ENCODE assay signal across 12 cellular contexts in the genomic region with DNA sequence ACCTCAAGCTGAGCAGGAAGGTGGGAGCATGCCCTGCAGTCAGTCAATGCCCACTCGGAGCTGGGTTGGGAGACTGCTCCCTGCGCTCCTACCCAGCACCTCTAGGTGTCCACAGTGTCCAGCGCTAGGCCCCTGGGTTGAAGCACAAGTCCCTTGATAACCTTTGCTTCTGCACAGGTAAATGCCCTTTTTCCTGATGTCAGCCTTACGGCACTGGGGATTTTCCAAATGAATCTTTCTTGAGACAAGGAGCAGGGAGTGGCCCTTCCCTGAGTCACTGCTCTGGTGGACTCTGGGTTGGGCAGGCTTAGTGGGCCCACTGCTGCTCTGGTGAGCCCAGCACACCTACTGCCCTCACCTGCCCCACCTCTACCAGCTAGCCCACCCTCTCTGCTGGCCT.
A peak's percentile ranks its signal among the peaks of the same experiment; 100 is the strongest.
DNase-seq lines count a peak whose midpoint lies in the region; ATAC-seq and TF ChIP-seq lines count a peak whose summit lies in the region.
"Had no signal": no experiment of that assay in that cellular context is flagged by ENCODE, and none has a peak within 500 bp of the region (broad histone marks: within the 10 kb centered on the region; RNA-seq: fewer than 3 reads in every experiment).

No MANE protein-coding gene starts in this region.

- H3K27ac ChIP-seq in breast epithelium (no peak overlapping the region), SK-N-SH (ENCODE audit: low read depth in 2 of 2, low read length in 1 of 2) (no peak overlapping the region), hepatocyte (peak overlapping the region; percentile 78)

- ATAC-seq in GM18861 (IDR thresholded peaks at IDR 0.05; ENCODE audit: unreplicated experiment) (no peak), GM18907 (IDR thresholded peaks at IDR 0.05; ENCODE audit: unreplicated experiment) (no peak)
- ATAC-seq: activated T-cell treated with anti-CD3 and anti-CD28 coated beads, Interleukin-2, amount 50 U/mL, for 4 hours had no signal

- DNase-seq in MCF 10A (ENCODE audit: unreplicated experiment) = peak; percentile 39
- DNase-seq in breast epithelium (ENCODE audit: low spot score in 2 of 2) = no peak
- DNase-seq in SK-N-SH = no peak
- DNase-seq in hepatocyte (ENCODE audit: low spot score) = peak; percentile 68
- DNase-seq in type B pancreatic cell (ENCODE audit: extremely low spot score, unreplicated experiment) = no peak
- DNase-seq in UCSD-AML1 (lab: John Stamatoyannopoulos, UW; ENCODE audit: unreplicated experiment) = no peak
- DNase-seq: activated T-cell treated with anti-CD3 and anti-CD28 coated beads, Interleukin-2, amount 50 U/mL, for 4 hours; AML-193; anterior cingulate cortex had no signal

- H3K27me3 Mint-ChIP-seq in MCF 10A (ENCODE audit: insufficient read depth, unreplicated experiment) = no peaks in the 10 kb centered on the region
- no peaks in the 10 kb centered on the region for H3K27me3 Mint-ChIP-seq in type B pancreatic cell

- TF ChIP-seq RAD21 in SK-N-SH (IDR thresholded peaks at IDR 0.05; ENCODE audit: low read length) = peak; percentile 47

- TF ChIP-seq CTCF in MCF 10A (IDR thresholded peaks at IDR 0.05; ENCODE audit: unreplicated experiment) = no peak
- TF ChIP-seq CTCF in breast epithelium (IDR thresholded peaks at IDR 0.05) = no peak
- TF ChIP-seq CTCF in SK-N-SH (IDR thresholded peaks at IDR 0.05) = no peak; the same call in 1 of the 2 replicates
- peak; percentile 35 for TF ChIP-seq CTCF in hepatocyte (IDR thresholded peaks at IDR 0.05; ENCODE audit: poor library complexity)
- peak; percentile 21 for TF ChIP-seq CTCF in type B pancreatic cell (conservative IDR thresholded peaks at IDR 0.05)

- H3K36me3 Mint-ChIP-seq in MCF 10A (ENCODE audit: insufficient read depth, unreplicated experiment) (no peaks in the 10 kb centered on the region), type B pancreatic cell (no peaks in the 10 kb centered on the region)
- H3K36me3 Mint-ChIP-seq: mesothelial cell of epicardium had no signal

- no peak overlapping the region for H3K4me3 ChIP-seq in breast epithelium
- H3K4me3 ChIP-seq in SK-N-SH (ENCODE audit: low read depth in 2 of 2, low read length in 1 of 2) = no peak overlapping the region
- no peak overlapping the region for H3K4me3 ChIP-seq in hepatocyte

- no TSS peak for BruUV-seq in MCF 10A (replicated peaks; lab: Mats Ljungman, UMichigan)

- H3K9me3 ChIP-seq in breast epithelium (no peaks in the 10 kb centered on the region), SK-N-SH (no peaks in the 10 kb centered on the region), hepatocyte (ENCODE audit: low read depth) (no peaks in the 10 kb centered on the region)

- no peaks in the 10 kb centered on the region for H3K4me1 ChIP-seq in breast epithelium
- H3K4me1 ChIP-seq in SK-N-SH (ENCODE audit: control insufficient read depth in 1 of 2, insufficient read depth in 2 of 2, low read depth in 1 of 2, low read length in 1 of 2) = no peaks in the 10 kb centered on the region
- no peaks in the 10 kb centered on the region for H3K4me1 ChIP-seq in hepatocyte (ENCODE audit: insufficient read depth)

- no peaks in the 10 kb centered on the region for H3K27me3 ChIP-seq in breast epithelium
- no peaks in the 10 kb centered on the region for H3K27me3 ChIP-seq in SK-N-SH (ENCODE audit: insufficient read depth)
- no peaks in the 10 kb centered on the region for H3K27me3 ChIP-seq in hepatocyte

- H3K4me1 Mint-ChIP-seq in MCF 10A (ENCODE audit: insufficient read depth, unreplicated experiment) (peaks cover 7% of the 10 kb centered on the region), type B pancreatic cell (ENCODE audit: unreplicated experiment) (no peaks in the 10 kb centered on the region)
- H3K4me1 Mint-ChIP-seq: mesothelial cell of epicardium had no signal

- intact Hi-C loops in MCF 10A (cut with micrococcal nuclease) = loop anchor here (5.0 kb wide), 1 partner anchor 165 kb away; the partner anchor contains the start of gene BMPR1A
- intact Hi-C loops in breast epithelium (cut with DNase I; ENCODE audit: low total_unique reads) = no loop called here

- H3K79me2 ChIP-seq in SK-N-SH (ENCODE audit: insufficient read depth) (no peaks in the 10 kb centered on the region), hepatocyte (no peaks in the 10 kb centered on the region)

- TF ChIP-seq POLR2A in breast epithelium (IDR thresholded peaks at IDR 0.05) = no peak

- WGBS in SK-N-SH (ENCODE audit: low lambda C conversion rate) = 86% methylated on average over 4 of the region's 4 CpGs
- whole genome bisulfite sequencing in hepatocyte (ENCODE audit: low lambda C conversion rate, missing lambda C conversion rate) = 58% methylated on average over 4 of the region's 4 CpGs

- H4K20me1 ChIP-seq in SK-N-SH (ENCODE audit: insufficient read depth) (no peaks in the 10 kb centered on the region), hepatocyte (ENCODE audit: insufficient read depth, poor library complexity, severe bottlenecking) (no peaks in the 10 kb centered on the region)

- CTCF ChIA-PET in MCF 10A (lab: Yijun Ruan, JAX) (interaction anchor here (0.6 to 1.6 kb wide), 3 partner anchors 7 to 103 kb away, joined by 3 to 8 read pairs (median 3); no protein-coding TSS in a partner anchor), SK-N-SH (lab: Yijun Ruan, JAX) (interaction anchor here (1.3 to 1.8 kb wide), 2 partner anchors 192 to 307 kb away, joined by 3 to 5 read pairs; no protein-coding TSS in a partner anchor)

- H3K36me3 ChIP-seq in breast epithelium (no peaks in the 10 kb centered on the region), SK-N-SH (replicated peaks in 1 of 2; ENCODE audit: control insufficient read depth in 1 of 2, insufficient read depth in 2 of 2, low read length in 1 of 2) (no peaks in the 10 kb centered on the region), hepatocyte (replicated peaks; ENCODE audit: insufficient read depth, low read depth) (no peaks in the 10 kb centered on the region)

- H2AFZ ChIP-seq in SK-N-SH (ENCODE audit: low read depth) (no peak overlapping the region), hepatocyte (no peak overlapping the region)

- no peak overlapping the region for H3K4me2 ChIP-seq in SK-N-SH
- no peak overlapping the region for H3K4me2 ChIP-seq in hepatocyte

- POLR2A ChIA-PET in MCF 10A (lab: Yijun Ruan, JAX) = no interaction called here
- POLR2A ChIA-PET in SK-N-SH (lab: Yijun Ruan, JAX) = no interaction called here

- H3K9me3 Mint-ChIP-seq in MCF 10A (ENCODE audit: unreplicated experiment) = no peaks in the 10 kb centered on the region
- H3K9me3 Mint-ChIP-seq in type B pancreatic cell = no peaks in the 10 kb centered on the region
- H3K9me3 Mint-ChIP-seq: activated T-cell treated with anti-CD3 and anti-CD28 coated beads, Interleukin-2, amount 50 U/mL, for 4 hours; mesothelial cell of epicardium had no signal

- H3K27ac Mint-ChIP-seq in MCF 10A (ENCODE audit: low read depth, unreplicated experiment) (no peak overlapping the region), type B pancreatic cell (peak overlapping the region; percentile 86)
- H3K27ac Mint-ChIP-seq: mesothelial cell of epicardium had no signal

- no peaks in the 10 kb centered on the region for H3K9me2 ChIP-seq in SK-N-SH
- H3K9me2 ChIP-seq in hepatocyte (replicated peaks; ENCODE audit: insufficient read depth) = no peaks in the 10 kb centered on the region

- no peaks in the 10 kb centered on the region for H3F3A ChIP-seq in SK-N-SH (replicated peaks; ENCODE audit: insufficient read depth)

- no peak overlapping the region for H3K9ac ChIP-seq in SK-N-SH

- H3K4me3 Mint-ChIP-seq in MCF 10A (ENCODE audit: unreplicated experiment) (no peak overlapping the region), type B pancreatic cell (no peak overlapping the region)
- H3K4me3 Mint-ChIP-seq: activated T-cell treated with anti-CD3 and anti-CD28 coated beads, Interleukin-2, amount 50 U/mL, for 4 hours; mesothelial cell of epicardium had no signal

- no peak for TF ChIP-seq EP300 in SK-N-SH (IDR thresholded peaks at IDR 0.05; ENCODE audit: borderline replicate concordance in 1 of 2, low read depth in 1 of 2, low read length in 1 of 2)

TF ChIP-seq in SK-N-SH, 30 proteins besides CTCF, POLR2A, EP300 and RAD21:
- TF ChIP-seq YY1 (IDR thresholded peaks at IDR 0.05; ENCODE audit: low read depth) (no peak), NFIC (IDR thresholded peaks at IDR 0.05; ENCODE audit: borderline replicate concordance) (no peak), RXRA (IDR thresholded peaks at IDR 0.05; ENCODE audit: borderline replicate concordance, low read depth) (no peak), SMC3 (IDR thresholded peaks at IDR 0.05; ENCODE audit: low read depth, low read length) (no peak), GABPA (IDR thresholded peaks at IDR 0.05; ENCODE audit: low read depth) (no peak)
- TF ChIP-seq, protein P1, sequence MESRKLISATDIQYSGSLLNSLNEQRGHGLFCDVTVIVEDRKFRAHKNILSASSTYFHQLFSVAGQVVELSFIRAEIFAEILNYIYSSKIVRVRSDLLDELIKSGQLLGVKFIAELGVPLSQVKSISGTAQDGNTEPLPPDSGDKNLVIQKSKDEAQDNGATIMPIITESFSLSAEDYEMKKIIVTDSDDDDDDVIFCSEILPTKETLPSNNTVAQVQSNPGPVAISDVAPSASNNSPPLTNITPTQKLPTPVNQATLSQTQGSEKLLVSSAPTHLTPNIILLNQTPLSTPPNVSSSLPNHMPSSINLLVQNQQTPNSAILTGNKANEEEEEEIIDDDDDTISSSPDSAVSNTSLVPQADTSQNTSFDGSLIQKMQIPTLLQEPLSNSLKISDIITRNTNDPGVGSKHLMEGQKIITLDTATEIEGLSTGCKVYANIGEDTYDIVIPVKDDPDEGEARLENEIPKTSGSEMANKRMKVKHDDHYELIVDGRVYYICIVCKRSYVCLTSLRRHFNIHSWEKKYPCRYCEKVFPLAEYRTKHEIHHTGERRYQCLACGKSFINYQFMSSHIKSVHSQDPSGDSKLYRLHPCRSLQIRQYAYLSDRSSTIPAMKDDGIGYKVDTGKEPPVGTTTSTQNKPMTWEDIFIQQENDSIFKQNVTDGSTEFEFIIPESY (IDR thresholded peaks at IDR 0.05; ENCODE audit: borderline replicate concordance, low read depth) = no peak
TF ChIP-seq in SK-N-SH: peak in this region for 0.

Comparison
In these comparisons a context has a peak if more than half of its experiments do, and no peak if none do; other contexts are left out.
1. DNase-seq: peak in MCF 10A (single experiment) and hepatocyte (single experiment); none in breast epithelium (0 of 2), SK-N-SH (single experiment), type B pancreatic cell (single experiment) and UCSD-AML1 (single experiment).
2. CTCF ChIP-seq: peak in hepatocyte (single experiment) and type B pancreatic cell (single experiment); none in MCF 10A (single experiment), breast epithelium (0 of 3) and SK-N-SH (single experiment).